ENCODE assay signal across 25 cellular contexts in genomic region chr14:90783344-90783743, GRCh38.
A peak's percentile ranks its signal among the peaks of the same experiment; 100 is the strongest.
DNase-seq lines count a peak whose midpoint lies in the region; ATAC-seq and TF ChIP-seq lines count a peak whose summit lies in the region.
"Had no signal": no experiment of that assay in that cellular context is flagged by ENCODE, and none has a peak within 500 bp of the region (broad histone marks: within the 10 kb centered on the region; RNA-seq: fewer than 3 reads in every experiment).

No MANE protein-coding gene starts in this region.

- no peak for ATAC-seq in RWPE2 (ENCODE audit: low read depth)
- ATAC-seq: GM12878 had no signal

- no peak overlapping the region for H3K4me3 ChIP-seq in HEK293 (ENCODE audit: low read depth, low read length)
- no peak overlapping the region for H3K4me3 ChIP-seq in RWPE2 (ENCODE audit: severe bottlenecking)
- H3K4me3 ChIP-seq: BLaER1, GM12878 had no signal

- DNase-seq in RWPE2 (ENCODE audit: low spot score) (peak; percentile 13), ecto neural progenitor cell (ENCODE audit: low spot score) (peak; percentile 3), islet precursor cell (peak; percentile 1), foreskin melanocyte (no peak), NCI-H128 (lab: John Stamatoyannopoulos, UW; ENCODE audit: unreplicated experiment) (no peak), OCI-M1 (lab: John Stamatoyannopoulos, UW) (no peak)
- no peak for DNase-seq in stimulated activated CD4-positive, alpha-beta T cell treated with anti-CD3 and anti-CD28 coated beads, Interleukin-4, amount 100 ng/mL, for 24 hours
- DNase-seq: 8988T; ACHN; BE2C; C1 segment of cervical spinal cord; CD4-positive, alpha-beta memory T cell; CD4-positive, CD25-positive, alpha-beta regulatory T cell; CD8-positive, alpha-beta memory T cell; COR-L47; DMS 273 treated with DMSO at 0.1 percent for 48 hours; DMS153; DMS53; DMS79; DND-41; EL; GDM1 had no signal

- H3K9me3 ChIP-seq in HEK293 (ENCODE audit: control insufficient read depth, insufficient read depth, low read depth, low read length) (no peaks in the 10 kb centered on the region), RWPE2 (ENCODE audit: severe bottlenecking) (no peaks in the 10 kb centered on the region)
- H3K9me3 ChIP-seq: BE2C, BLaER1 had no signal

- H3K27ac ChIP-seq in HEK293 (ENCODE audit: extremely low read depth, low read depth, low read length) (no peak overlapping the region), RWPE2 (ENCODE audit: poor library complexity, severe bottlenecking) (no peak overlapping the region)
- H3K27ac ChIP-seq: BLaER1 had no signal

- H3K27me3 ChIP-seq in RWPE2 (ENCODE audit: insufficient read depth, poor library complexity, severe bottlenecking) = no peaks in the 10 kb centered on the region
- H3K27me3 ChIP-seq: BE2C, BLaER1 had no signal

- H3K36me3 ChIP-seq in HEK293 (ENCODE audit: control insufficient read depth in 2 of 2, insufficient read depth in 1 of 2, low read length in 2 of 2) (peaks cover 0 to 58% of the 10 kb centered on the region in 2 experiments; a peak in 2 of 3 replicates), RWPE2 (ENCODE audit: low read depth) (peaks cover 22% of the 10 kb centered on the region)

- TF ChIP-seq CTCF in HEK293 (tag by site-specific recombination; IDR thresholded peaks at IDR 0.05) (no peak), RWPE2 (IDR thresholded peaks at IDR 0.05; ENCODE audit: poor library complexity, severe bottlenecking) (no peak)

- CTCF ChIA-PET in HEK293 (lab: Yijun Ruan, JAX) = interaction anchor here (0.7 to 5.3 kb wide), 2 partner anchors 8 to 25 kb away, joined by 6 to 25 read pairs; no protein-coding TSS in a partner anchor

- POLR2A ChIA-PET in HEK293 (lab: Yijun Ruan, JAX) = no interaction called here

- H3K4me1 ChIP-seq in HEK293 (ENCODE audit: control insufficient read depth, insufficient read depth, low read length) = no peaks in the 10 kb centered on the region
- H3K4me1 ChIP-seq in RWPE2 (ENCODE audit: insufficient read depth, poor library complexity, severe bottlenecking) = peaks cover 3% of the 10 kb centered on the region

TF ChIP-seq in HEK293, 187 proteins besides CTCF, POLR2A, EP300 and RAD21:
- TF ChIP-seq ZNF792 (tag by site-specific recombination; IDR thresholded peaks at IDR 0.05) (no peak), HOXA7 (CRISPR knock-in tag; IDR thresholded peaks at IDR 0.05; ENCODE audit: borderline replicate concordance) (no peak), ZNF768 (tag by site-specific recombination; IDR thresholded peaks at IDR 0.05) (peak; percentile 53; the same call in 1 of the 2 replicates)

Comparison
In these comparisons a context has a peak if more than half of its experiments do, and no peak if none do; other contexts are left out.
1. DNase-seq: peak in RWPE2 (single experiment), ecto neural progenitor cell (single experiment) and islet precursor cell (single experiment); none in foreskin melanocyte (single experiment), stimulated activated CD4-positive, alpha-beta T cell treated with anti-CD3 and anti-CD28 coated beads, Interleukin-4, amount 100 ng/mL, for 24 hours (single experiment), NCI-H128 (single experiment) and OCI-M1 (single experiment).